ENCODE assay signal across 15 cellular contexts in the genomic region with DNA sequence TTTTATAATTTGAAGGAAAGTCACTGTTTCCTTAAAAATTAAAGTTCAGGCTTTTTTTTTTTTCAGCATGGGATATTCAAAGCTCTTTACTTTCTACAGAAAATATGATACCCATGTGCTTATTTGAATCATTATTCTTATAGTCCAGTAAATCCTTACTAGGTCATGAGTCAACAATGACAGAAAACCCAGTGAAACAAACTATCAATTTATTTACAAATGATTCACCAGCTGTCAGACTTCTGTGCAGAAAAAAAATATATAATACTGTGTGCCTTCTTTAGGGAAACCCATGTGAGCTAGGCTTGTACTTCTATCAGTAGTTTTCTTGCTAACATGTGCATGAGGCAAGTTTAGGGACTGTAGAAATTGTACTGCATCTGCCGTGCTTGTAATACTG. TPM values are rescaled to one million over a fixed set of nuclear protein-coding genes. Genes with fewer than 3 reads are reported as not detected.
DNase-seq lines count a peak whose midpoint lies in the region; ATAC-seq and TF ChIP-seq lines count a peak whose summit lies in the region.
"Had no signal": no experiment of that assay in that cellular context is flagged by ENCODE, and none has a peak within 500 bp of the region (broad histone marks: within the 10 kb centered on the region; RNA-seq: fewer than 3 reads in every experiment).

No MANE protein-coding gene starts in this region.

- TF ChIP-seq POLR2A in NB4 (IDR thresholded peaks at IDR 0.05; ENCODE audit: extremely low read depth, insufficient read length) = no peak

- H3K4me3 Mint-ChIP-seq in endodermal cell = peak overlapping the region; percentile 56
- H3K4me3 Mint-ChIP-seq: activated T-helper 17 cell treated with anti-CD3 and anti-CD28 coated beads, Interleukin-2, amount 50 U/mL, for 72 hours; stimulated activated naive B cell treated with anti-CD40 and anti-IgM and Interleukin-4, amounts not matched to agents 10 μg/mL and 1 μg/mL and 100 μg/mL, for 72 hours had no signal

- peak overlapping the region; percentile 68 for H3K4me3 ChIP-seq in NB4 (ENCODE audit: low read depth, low read length)
- no peak overlapping the region for H3K4me3 ChIP-seq in endodermal cell (ENCODE audit: low read length)
- peak overlapping the region; percentile 53 to 64 for H3K4me3 ChIP-seq in neutrophil (ENCODE audit: low read depth in 1 of 2, low read length in 1 of 2)

- 92% methylated on average over 1 of the region's 1 CpG; no CpG with 5 or more reads in 1 of the 2 experiments for WGBS in endodermal cell (ENCODE audit: insufficient coverage in 1 of 2, insufficient read length in 1 of 2), 2 experiments

- H3K4me1 Mint-ChIP-seq in endodermal cell = peaks cover 25% of the 10 kb centered on the region
- H3K4me1 Mint-ChIP-seq: activated T-helper 17 cell treated with anti-CD3 and anti-CD28 coated beads, Interleukin-2, amount 50 U/mL, for 72 hours had no signal

- H3K36me3 Mint-ChIP-seq in endodermal cell (ENCODE audit: low read depth) = peaks cover 4% of the 10 kb centered on the region
- H3K36me3 Mint-ChIP-seq: stimulated activated naive B cell treated with anti-CD40 and anti-IgM and Interleukin-4, amounts not matched to agents 10 μg/mL and 1 μg/mL and 100 μg/mL, for 72 hours had no signal

- DNase-seq in DMS53 (lab: John Stamatoyannopoulos, UW) (peak; percentile 36), NB4 (ENCODE audit: low read depth) (peak; percentile 29), endodermal cell (no peak), NCI-H1092 treated with DMSO at 0.1 percent for 48 hours (lab: John Stamatoyannopoulos, UW) (no peak), middle frontal gyrus (ENCODE audit: extremely low spot score, low spot score) (no peak), dedifferentiated amniotic fluid mesenchymal stem cell (ENCODE audit: extremely low spot score) (no peak)
- DNase-seq: COR-L47; occipital lobe; stimulated activated CD4-positive, alpha-beta T cell treated with anti-CD3 and anti-CD28 coated beads, Interleukin-1b, Interleukin-23, amount 100 ng/mL, for 48 hours; stimulated activated naive B cell treated with anti-CD40 and anti-IgM and Interleukin-4, amounts not matched to agents 10 μg/mL and 1 μg/mL and 100 μg/mL, for 72 hours had no signal

- no peaks in the 10 kb centered on the region for H3K36me3 ChIP-seq in endodermal cell (ENCODE audit: control insufficient read depth, insufficient read depth, low read length)
- no peaks in the 10 kb centered on the region for H3K36me3 ChIP-seq in neutrophil

- peaks cover 7% of the 10 kb centered on the region for H3K9me3 Mint-ChIP-seq in endodermal cell
- H3K9me3 Mint-ChIP-seq: activated T-helper 17 cell treated with anti-CD3 and anti-CD28 coated beads, Interleukin-2, amount 50 U/mL, for 72 hours had no signal

- H3K27me3 Mint-ChIP-seq in endodermal cell (ENCODE audit: insufficient read depth) = no peaks in the 10 kb centered on the region

- H3K9ac ChIP-seq in endodermal cell (ENCODE audit: extremely low read depth, low read length, poor library complexity, severe bottlenecking) = no peak overlapping the region
- H3K9ac ChIP-seq: KMS-11 had no signal

- TF ChIP-seq CTCF in NB4 (IDR thresholded peaks at IDR 0.05; ENCODE audit: low read depth, low read length) (no peak), endodermal cell (conservative IDR thresholded peaks at IDR 0.05) (no peak), neutrophil (IDR thresholded peaks at IDR 0.05) (no peak)

- H3K4me1 ChIP-seq in endodermal cell (ENCODE audit: control insufficient read depth, insufficient read depth, low read length) (peaks cover 6% of the 10 kb centered on the region), neutrophil (ENCODE audit: control insufficient read depth in 1 of 2, insufficient read depth in 1 of 2, low read depth in 1 of 2, low read length in 1 of 2) (peaks cover 50 to 53% of the 10 kb centered on the region in 2 experiments)

- no peak for ATAC-seq in HG02571 (IDR thresholded peaks at IDR 0.05; ENCODE audit: unreplicated experiment)
- ATAC-seq: activated T-helper 17 cell treated with anti-CD3 and anti-CD28 coated beads, Interleukin-2, amount 50 U/mL, for 72 hours; left lobe of liver; stimulated activated naive B cell treated with anti-CD40 and anti-IgM and Interleukin-4, amounts not matched to agents 10 μg/mL and 1 μg/mL and 100 μg/mL, for 72 hours had no signal

- H3K27me3 ChIP-seq in endodermal cell (ENCODE audit: control insufficient read depth, insufficient read depth, low read length, poor library complexity, severe bottlenecking) (no peaks in the 10 kb centered on the region), neutrophil (no peaks in the 10 kb centered on the region)

- no peak overlapping the region for H3K27ac Mint-ChIP-seq in endodermal cell
- H3K27ac Mint-ChIP-seq: activated T-helper 17 cell treated with anti-CD3 and anti-CD28 coated beads, Interleukin-2, amount 50 U/mL, for 72 hours; stimulated activated naive B cell treated with anti-CD40 and anti-IgM and Interleukin-4, amounts not matched to agents 10 μg/mL and 1 μg/mL and 100 μg/mL, for 72 hours had no signal

- H3K9me3 ChIP-seq in endodermal cell (ENCODE audit: control insufficient read depth, low read length) (peaks cover 11% of the 10 kb centered on the region), neutrophil (no peaks in the 10 kb centered on the region)

- no peak overlapping the region for H3K27ac ChIP-seq in endodermal cell (ENCODE audit: low read depth, low read length)
- H3K27ac ChIP-seq in neutrophil = peak overlapping the region; percentile 86
- H3K27ac ChIP-seq: KMS-11 had no signal

RNA-seq across cellular contexts. Expression of a gene that starts 1.2 kb away (rescaled TPM):
- total RNA-seq in endodermal cell = 10 to 100 TPM; 17.0 to 24.6 TPM
- polyA plus RNA-seq in endodermal cell (2013, experiment 1 of 2) = 2.0 TPM
- polyA plus RNA-seq in endodermal cell (2013, experiment 2 of 2) = 0.99 TPM
- total RNA-seq: activated T-helper 17 cell treated with anti-CD3 and anti-CD28 coated beads, Interleukin-2, amount 50 U/mL, for 72 hours; left lobe of liver had no signal

Comparison
In these comparisons a context has a peak if more than half of its experiments do, and no peak if none do; other contexts are left out.
1. DNase-seq: peak in DMS53 (single experiment) and NB4 (single experiment); none in endodermal cell (single experiment), NCI-H1092 treated with DMSO at 0.1 percent for 48 hours (single experiment), middle frontal gyrus (single experiment) and dedifferentiated amniotic fluid mesenchymal stem cell (single experiment).